27 cellular contexts compared by ENCODE assay signal in the genomic region with DNA sequence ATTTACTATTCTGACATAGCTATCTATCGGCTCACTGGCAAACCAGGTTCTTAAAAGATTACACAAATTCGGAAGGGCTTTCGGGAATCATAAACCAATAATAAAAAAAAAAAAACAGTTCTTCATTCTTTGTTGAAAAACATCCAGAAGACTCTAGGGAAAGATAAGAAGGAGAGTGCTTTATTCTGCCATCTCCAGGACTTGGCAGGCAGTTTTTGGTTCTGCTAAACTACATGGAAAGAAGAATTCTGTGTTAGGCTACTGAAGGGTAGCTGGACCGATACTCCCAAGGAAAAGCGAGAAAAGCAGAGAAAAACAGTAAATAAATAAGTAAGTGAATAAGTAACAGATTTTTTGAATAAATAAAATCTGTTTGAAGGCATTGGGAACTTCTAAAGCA.
"Had no signal": no experiment of that assay in that cellular context is flagged by ENCODE, and none has a peak within 500 bp of the region (broad histone marks: within the 10 kb centered on the region; RNA-seq: fewer than 3 reads in every experiment).

No MANE protein-coding gene starts in this region.

- H3K27me3 ChIP-seq: brain microvascular endothelial cell, esophagus squamous epithelium, gastroesophageal sphincter had no signal

- H3K9me3 Mint-ChIP-seq: activated CD4-positive, alpha-beta memory T cell treated with anti-CD3 and anti-CD28 coated beads for 36 hours; activated naive CD4-positive, alpha-beta T cell treated with anti-CD3 and anti-CD28 coated beads, Interleukin-2, amount 10 ng/mL, durations not matched to agents 7 days and 5 days; activated naive CD4-positive, alpha-beta T cell treated with anti-CD3 and anti-CD28 coated beads, Interleukin-2, amount 50 U/mL, for 72 hours had no signal

- H3K27me3 Mint-ChIP-seq: activated CD4-positive, alpha-beta memory T cell treated with anti-CD3 and anti-CD28 coated beads for 36 hours; activated CD4-positive, alpha-beta T cell treated with anti-CD3 and anti-CD28 coated beads for 36 hours; activated CD8-positive, alpha-beta memory T cell treated with anti-CD3 and anti-CD28 coated beads, Interleukin-2, amount 10 ng/mL, durations not matched to agents 7 days and 5 days had no signal

- H3K9me3 ChIP-seq: esophagus squamous epithelium, gastroesophageal sphincter had no signal

- H3K27ac Mint-ChIP-seq: activated CD4-positive, alpha-beta memory T cell treated with anti-CD3 and anti-CD28 coated beads for 36 hours; activated CD4-positive, alpha-beta T cell treated with anti-CD3 and anti-CD28 coated beads for 36 hours; activated CD4-positive, alpha-beta T cell treated with anti-CD3 and anti-CD28 coated beads, Interleukin-2, amount 10 ng/mL, durations not matched to agents 24 days and 14 days; activated CD8-positive, alpha-beta memory T cell treated with anti-CD3 and anti-CD28 coated beads, Interleukin-2, amount 10 ng/mL, durations not matched to agents 7 days and 5 days; activated CD8-positive, alpha-beta T cell treated with anti-CD3 and anti-CD28 coated beads, Interleukin-2, amount 10 ng/mL, durations not matched to agents 7 days and 5 days; activated naive CD4-positive, alpha-beta T cell treated with anti-CD3 and anti-CD28 coated beads, Interleukin-2, amount 10 ng/mL, durations not matched to agents 7 days and 5 days; activated naive CD8-positive, alpha-beta T cell treated with anti-CD3 and anti-CD28 coated beads, Interleukin-2, amount 10 ng/mL, durations not matched to agents 7 days and 5 days; activated T-helper 1 cell treated with anti-CD3 and anti-CD28 coated beads, Interleukin-12 subunit alpha, Interleukin-12 subunit beta, Interleukin-2, Interleukin-4 antibody, amounts not matched to agents 30 ng/mL and 10 ng/mL and 1 ng/mL, durations not matched to agents 14 hours and 24 hours and 36 hours had no signal

- ATAC-seq: activated CD4-positive, alpha-beta T cell treated with anti-CD3 and anti-CD28 coated beads for 36 hours; activated CD8-positive, alpha-beta memory T cell treated with anti-CD3 and anti-CD28 coated beads, Interleukin-2, amount 10 ng/mL, durations not matched to agents 7 days and 5 days; activated CD8-positive, alpha-beta T cell treated with anti-CD3 and anti-CD28 coated beads, Interleukin-2, amount 10 ng/mL, durations not matched to agents 7 days and 5 days; activated naive CD4-positive, alpha-beta T cell treated with anti-CD3 and anti-CD28 coated beads, Interleukin-2, amount 50 U/mL, for 72 hours; gastroesophageal sphincter had no signal

- H3K4me1 ChIP-seq: esophagus squamous epithelium, gastroesophageal sphincter had no signal

- H3K36me3 ChIP-seq: brain microvascular endothelial cell, esophagus squamous epithelium, gastroesophageal sphincter had no signal

- DNase-seq: activated CD4-positive, alpha-beta memory T cell treated with anti-CD3 and anti-CD28 coated beads for 36 hours; activated CD4-positive, alpha-beta T cell treated with anti-CD3 and anti-CD28 coated beads for 36 hours; activated CD4-positive, alpha-beta T cell treated with anti-CD3 and anti-CD28 coated beads, Interleukin-2, amount 10 ng/mL, durations not matched to agents 24 days and 14 days; activated CD4-positive, CD25-positive, alpha-beta regulatory T cell; activated CD4-positive, CD25-positive, alpha-beta regulatory T cell treated with anti-CD3 and anti-CD28 coated beads, Interleukin-2, amount 50 U/mL, for 72 hours; activated CD8-positive, alpha-beta memory T cell treated with anti-CD3 and anti-CD28 coated beads, Interleukin-2, amount 10 ng/mL, durations not matched to agents 7 days and 5 days; activated CD8-positive, alpha-beta memory T cell treated with anti-CD3 and anti-CD28 coated beads, Interleukin-2, amount 50 U/mL, for 4 hours; activated CD8-positive, alpha-beta T cell treated with anti-CD3 and anti-CD28 coated beads, Interleukin-2, amount 10 ng/mL, durations not matched to agents 7 days and 5 days; activated gamma-delta T cell; activated naive CD4-positive, alpha-beta T cell; activated naive CD4-positive, alpha-beta T cell treated with anti-CD3 and anti-CD28 coated beads, Interleukin-2, amount 10 ng/mL, durations not matched to agents 7 days and 5 days; activated naive CD8-positive, alpha-beta T cell treated with anti-CD3 and anti-CD28 coated beads, Interleukin-2, amount 10 ng/mL, durations not matched to agents 7 days and 5 days; activated T-cell treated with anti-CD3 and anti-CD28 coated beads, Interleukin-2, amount 50 U/mL, for 1 hour; activated T-cell treated with anti-CD3 and anti-CD28 coated beads, Interleukin-2, amount 50 U/mL, for 48 hours; amniotic stem cell; anterior cingulate cortex; brain microvascular endothelial cell; caudate nucleus; effector CD8-positive, alpha-beta T cell; esophagus squamous epithelium; foreskin melanocyte; head of caudate nucleus; T-helper 2 cell had no signal

- H3K4me3 Mint-ChIP-seq: activated CD4-positive, alpha-beta memory T cell treated with anti-CD3 and anti-CD28 coated beads for 36 hours; activated CD4-positive, alpha-beta T cell treated with anti-CD3 and anti-CD28 coated beads for 36 hours; activated CD4-positive, alpha-beta T cell treated with anti-CD3 and anti-CD28 coated beads, Interleukin-2, amount 10 ng/mL, durations not matched to agents 24 days and 14 days; activated CD8-positive, alpha-beta memory T cell treated with anti-CD3 and anti-CD28 coated beads, Interleukin-2, amount 10 ng/mL, durations not matched to agents 7 days and 5 days; activated CD8-positive, alpha-beta T cell treated with anti-CD3 and anti-CD28 coated beads, Interleukin-2, amount 10 ng/mL, durations not matched to agents 7 days and 5 days; activated naive CD4-positive, alpha-beta T cell treated with anti-CD3 and anti-CD28 coated beads, Interleukin-2, amount 10 ng/mL, durations not matched to agents 7 days and 5 days; activated naive CD8-positive, alpha-beta T cell treated with anti-CD3 and anti-CD28 coated beads, Interleukin-2, amount 10 ng/mL, durations not matched to agents 7 days and 5 days; activated T-helper 1 cell treated with anti-CD3 and anti-CD28 coated beads, Interleukin-12 subunit alpha, Interleukin-12 subunit beta, Interleukin-2, Interleukin-4 antibody, amounts not matched to agents 30 ng/mL and 10 ng/mL and 1 ng/mL, durations not matched to agents 14 hours and 24 hours and 36 hours had no signal

- H3K4me1 Mint-ChIP-seq: activated CD4-positive, alpha-beta T cell treated with anti-CD3 and anti-CD28 coated beads for 36 hours; activated CD8-positive, alpha-beta memory T cell treated with anti-CD3 and anti-CD28 coated beads, Interleukin-2, amount 10 ng/mL, durations not matched to agents 7 days and 5 days; activated naive CD4-positive, alpha-beta T cell treated with anti-CD3 and anti-CD28 coated beads, Interleukin-2, amount 10 ng/mL, durations not matched to agents 7 days and 5 days had no signal

- H3K36me3 Mint-ChIP-seq: activated CD4-positive, alpha-beta memory T cell treated with anti-CD3 and anti-CD28 coated beads for 36 hours; activated naive CD4-positive, alpha-beta T cell treated with anti-CD3 and anti-CD28 coated beads, Interleukin-2, amount 10 ng/mL, durations not matched to agents 7 days and 5 days; activated naive CD4-positive, alpha-beta T cell treated with anti-CD3 and anti-CD28 coated beads, Interleukin-2, amount 50 U/mL, for 72 hours; activated naive CD8-positive, alpha-beta T cell treated with anti-CD3 and anti-CD28 coated beads, Interleukin-2, amount 10 ng/mL, durations not matched to agents 7 days and 5 days had no signal

- H3K4me3 ChIP-seq: esophagus squamous epithelium, gastroesophageal sphincter had no signal

- H3K27ac ChIP-seq: brain microvascular endothelial cell, epithelial cell of prostate, esophagus squamous epithelium, gastroesophageal sphincter had no signal
